ENCODE assay signal across 10 cellular contexts in genomic region chr6:135586844-135587243, GRCh38.
A peak's percentile ranks its signal among the peaks of the same experiment; 100 is the strongest.
DNase-seq lines count a peak whose midpoint lies in the region; ATAC-seq, FAIRE-seq and TF ChIP-seq lines count a peak whose summit lies in the region.
"Had no signal": no experiment of that assay in that cellular context is flagged by ENCODE, and none has a peak within 500 bp of the region (broad histone marks: within the 10 kb centered on the region; RNA-seq: fewer than 3 reads in every experiment).

No MANE protein-coding gene starts in this region.

- FAIRE-seq in small intestine (lab: Jason Lieb, UNC), result no peak

- peak overlapping the region; percentile 18; the same call in 1 of the 2 replicates for H3K27ac ChIP-seq in 22Rv1
- H3K27ac ChIP-seq in small intestine (ENCODE audit: low read depth in 1 of 2, low read length in 1 of 2), result no peak overlapping the region

- H3K4me3 ChIP-seq in LNCaP clone FGC (ENCODE audit: low read depth, low read length), result no peak overlapping the region
- H3K4me3 ChIP-seq in astrocyte of the cerebellum (ENCODE audit: low read depth, low read length), result no peak overlapping the region
- H3K4me3 ChIP-seq in small intestine (ENCODE audit: low read depth in 1 of 2, low read length in 2 of 2), result no peak overlapping the region

- H3K27me3 ChIP-seq in small intestine (ENCODE audit: control insufficient read depth in 2 of 2, insufficient read depth in 2 of 2, low read length in 2 of 2), result no peaks in the 10 kb centered on the region

- 65 to 71% (median 67%) methylated on average over 4 of the region's 4 CpGs for WGBS in small intestine, 3 donors

- ATAC-seq in GM18867 (IDR thresholded peaks at IDR 0.05; ENCODE audit: unreplicated experiment), result peak; percentile 68

- no peaks in the 10 kb centered on the region for H3K36me3 ChIP-seq in small intestine (ENCODE audit: control insufficient read depth in 2 of 2, insufficient read depth in 2 of 2, low read length in 2 of 2)

- in situ Hi-C loops in astrocyte of the cerebellum (cut with HindIII; ENCODE audit: low sequenced_read_pairs), result no loop called here

- no peak for TF ChIP-seq CTCF in 22Rv1 (IDR thresholded peaks at IDR 0.05)
- TF ChIP-seq CTCF in LNCaP clone FGC (IDR thresholded peaks at IDR 0.05; ENCODE audit: control insufficient read depth, extremely low read depth, insufficient read depth), result no peak
- TF ChIP-seq CTCF in astrocyte of the cerebellum (IDR thresholded peaks at IDR 0.05; ENCODE audit: low read depth, low read length, missing control alignments), result no peak

- no peaks in the 10 kb centered on the region for H3K9me3 ChIP-seq in small intestine (ENCODE audit: control insufficient read depth, low read depth)

- H3K4me1 ChIP-seq in small intestine (ENCODE audit: control insufficient read depth in 2 of 2, insufficient read depth in 1 of 2, low read depth in 1 of 2, low read length in 1 of 2), result no peaks in the 10 kb centered on the region

- peak; percentile 4 for DNase-seq in LNCaP clone FGC (ENCODE audit: low read depth)
- DNase-seq in astrocyte of the cerebellum (ENCODE audit: low read depth), result peak; percentile 95
- no peak for DNase-seq in central memory CD4-positive, alpha-beta T cell
- DNase-seq in DMS53 (lab: John Stamatoyannopoulos, UW), result no peak
- no peak for DNase-seq in GM19238 (ENCODE audit: insufficient read length, low spot score)
- no peak for DNase-seq in small intestine
- DNase-seq: C1 segment of cervical spinal cord, NCI-H526 treated with DMSO at 0.1 percent for 48 hours had no signal

Comparison
In these comparisons a context has a peak if more than half of its experiments do, and no peak if none do; other contexts are left out.
1. DNase-seq: peak in LNCaP clone FGC (single experiment) and astrocyte of the cerebellum (single experiment); none in central memory CD4-positive, alpha-beta T cell (single experiment), DMS53 (single experiment), GM19238 (single experiment) and small intestine (single experiment).